In the genomic region with DNA sequence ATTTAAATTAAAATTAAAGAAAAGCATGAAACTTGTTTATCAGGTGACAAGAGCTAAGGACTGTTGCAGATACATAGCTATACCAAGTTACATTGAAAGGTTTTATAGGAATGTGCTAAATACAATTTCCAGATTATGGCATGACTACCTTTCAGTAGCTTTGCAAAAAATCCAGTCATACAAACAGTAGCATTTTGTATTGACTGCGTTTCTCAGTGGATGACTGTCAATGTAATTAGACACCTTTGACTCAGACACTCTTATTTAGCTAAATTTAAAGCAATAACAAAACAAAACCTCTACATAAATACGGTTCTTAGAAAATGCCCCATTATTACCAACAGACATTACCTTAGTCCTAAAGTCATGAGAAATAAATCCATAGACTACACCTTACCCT, we compare ENCODE assay signal across 12 cellular contexts.
"Had no signal": no experiment of that assay in that cellular context is flagged by ENCODE, and none has a peak within 500 bp of the region (broad histone marks: within the 10 kb centered on the region; RNA-seq: fewer than 3 reads in every experiment).

No MANE protein-coding gene starts in this region.

- H3K4me1 ChIP-seq: right atrium auricular region, uterus had no signal

- DNase-seq: foreskin melanocyte; heart left ventricle; hippocampal formation; kidney glomerular epithelial cell; natural killer cell; sigmoid colon; small intestine; stimulated activated CD4-positive, alpha-beta T cell treated with anti-CD3 and anti-CD28 coated beads, Interleukin-12 subunit alpha, Interleukin-12 subunit beta, amount 100 ng/mL, for 4 hours; stimulated activated naive CD4-positive, alpha-beta T cell treated with Interleukin-2 at 50 U/mL for 16 hours; trophoblast cell; uterus had no signal

- H3K4me3 ChIP-seq: heart left ventricle, right atrium auricular region, sigmoid colon, uterus had no signal

- H3K27me3 ChIP-seq: heart left ventricle, right atrium auricular region, sigmoid colon, uterus had no signal

- H3K27ac ChIP-seq: heart left ventricle, right atrium auricular region, sigmoid colon, uterus had no signal

- ATAC-seq: heart left ventricle, natural killer cell had no signal

- H3K36me3 ChIP-seq: heart left ventricle, right atrium auricular region, sigmoid colon, uterus had no signal

- H3K9me3 ChIP-seq: heart left ventricle, right atrium auricular region, sigmoid colon, uterus had no signal
